ENCODE assay signal across 1 cellular context in genomic region chr20:6473197-6473596, GRCh38.
TF ChIP-seq lines count a peak whose summit lies in the region.

No MANE protein-coding gene starts in this region.

TF ChIP-seq in SK-N-SH, 30 proteins besides CTCF, POLR2A, EP300 and RAD21:
- no peak for TF ChIP-seq GABPA (IDR thresholded peaks at IDR 0.05; ENCODE audit: low read depth)
- TF ChIP-seq FOXJ3 (CRISPR knock-in tag; IDR thresholded peaks at IDR 0.05): no peak
- no peak for TF ChIP-seq MEF2A (IDR thresholded peaks at IDR 0.05; ENCODE audit: borderline replicate concordance, low read depth)
- no peak for TF ChIP-seq MXI1 (IDR thresholded peaks at IDR 0.05; ENCODE audit: low read depth, low read length)
- TF ChIP-seq MAX (IDR thresholded peaks at IDR 0.05; ENCODE audit: low read depth): no peak
